ENCODE assay signal across 10 cellular contexts in genomic region chr7:124171068-124171467, GRCh38.
DNase-seq lines count a peak whose midpoint lies in the region; ATAC-seq and TF ChIP-seq lines count a peak whose summit lies in the region.
"Had no signal": no experiment of that assay in that cellular context is flagged by ENCODE, and none has a peak within 500 bp of the region (broad histone marks: within the 10 kb centered on the region; RNA-seq: fewer than 3 reads in every experiment).

No MANE protein-coding gene starts in this region.

- H3K4me3 ChIP-seq in WI38 (ENCODE audit: low read depth, low read length) = no peak overlapping the region
- H3K4me3 ChIP-seq: lower lobe of right lung had no signal

- DNase-seq in COR-L47 (lab: John Stamatoyannopoulos, UW) = peak; percentile 10
- DNase-seq in HT-29 (ENCODE audit: low spot score) = peak; percentile 31
- peak; percentile 47 for DNase-seq in left kidney (ENCODE audit: low read depth, low spot score)
- no peak for DNase-seq in NCI-H2029 treated with DMSO at 0.1 percent for 48 hours (lab: John Stamatoyannopoulos, UW)
- DNase-seq: lower lobe of right lung, NCI-H146 had no signal

- peak; percentile 67 for TF ChIP-seq CTCF in WI38 (IDR thresholded peaks at IDR 0.05; ENCODE audit: low read depth, low read length)

- ATAC-seq in HG02610 (IDR thresholded peaks at IDR 0.05; ENCODE audit: unreplicated experiment) = no peak
- ATAC-seq in HG03108 (IDR thresholded peaks at IDR 0.05; ENCODE audit: unreplicated experiment) = no peak
- ATAC-seq in HG02840 (IDR thresholded peaks at IDR 0.05; ENCODE audit: low FRiP score, unreplicated experiment) = no peak
- ATAC-seq: lower lobe of right lung had no signal
